ENCODE assay signal across 8 cellular contexts in the genomic region with DNA sequence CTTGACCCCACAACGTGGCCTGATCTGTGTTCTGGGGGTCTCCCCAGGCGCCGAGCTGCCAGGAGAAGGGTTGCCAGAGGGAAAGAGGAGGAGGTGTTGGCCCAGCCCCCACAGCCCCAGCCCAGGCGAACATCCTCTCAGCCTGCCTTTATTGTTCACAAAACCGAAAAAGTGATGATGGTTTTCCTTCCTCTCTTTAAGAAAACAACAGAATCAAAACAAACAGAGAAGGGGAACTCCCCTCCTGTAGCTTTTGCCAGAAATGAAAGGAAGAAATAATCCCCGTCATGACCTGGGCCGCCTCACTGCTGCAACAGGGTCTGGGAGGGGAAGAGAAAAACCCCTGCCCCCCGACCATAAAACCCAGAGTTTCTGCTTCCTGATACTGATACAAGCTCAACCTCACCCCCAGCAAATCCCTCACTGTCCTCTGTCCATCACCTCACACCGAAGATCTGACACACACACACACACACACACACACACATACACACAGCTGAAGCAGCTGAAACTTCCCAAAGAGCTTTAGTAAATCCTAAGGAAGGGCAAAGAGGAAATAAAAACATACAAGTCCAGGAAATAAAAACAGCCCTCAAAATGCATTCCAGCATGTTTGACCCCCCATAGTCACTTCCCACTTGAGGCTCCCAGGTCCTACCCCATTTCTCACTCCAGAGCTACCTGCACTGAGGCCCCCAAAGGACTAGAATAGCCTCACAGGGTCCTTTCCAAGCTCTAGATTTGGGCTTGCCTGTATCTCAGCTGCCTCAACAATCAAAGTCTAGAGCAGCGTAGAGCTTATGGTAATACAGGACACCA. TPM values are rescaled to one million over a fixed set of nuclear protein-coding genes. Genes with fewer than 3 reads are reported as not detected.
DNase-seq lines count a peak whose midpoint lies in the region; ATAC-seq and TF ChIP-seq lines count a peak whose summit lies in the region.

No MANE protein-coding gene starts in this region.

- no peaks in the 10 kb centered on the region for H3K9me3 Mint-ChIP-seq in T-helper 2 cell treated with Interferon-gamma antibody and Interleukin-4, amounts not matched to agents 5 μg/mL and 100 μg/mL, for 36 hours

- no peak overlapping the region for H3K4me3 ChIP-seq in colonic mucosa

- no peaks in the 10 kb centered on the region for H3K27me3 Mint-ChIP-seq in T-helper 2 cell treated with Interferon-gamma antibody and Interleukin-4, amounts not matched to agents 5 μg/mL and 100 μg/mL, for 36 hours (ENCODE audit: low read depth)

- H3K27ac ChIP-seq in colonic mucosa: peak overlapping the region; percentile 66

- intact Hi-C loops in colonic mucosa (cut with DNase I): no loop called here

- peaks cover 1% of the 10 kb centered on the region for H3K36me3 Mint-ChIP-seq in T-helper 2 cell treated with Interferon-gamma antibody and Interleukin-4, amounts not matched to agents 5 μg/mL and 100 μg/mL, for 36 hours (ENCODE audit: low read depth)

- H3K4me1 ChIP-seq in colonic mucosa: peaks cover 28% of the 10 kb centered on the region

- no peaks in the 10 kb centered on the region for H3K27me3 ChIP-seq in colonic mucosa

- DNase-seq in T-helper 2 cell treated with Interferon-gamma antibody and Interleukin-4, amounts not matched to agents 5 μg/mL and 100 μg/mL, for 36 hours (ENCODE audit: low spot score): peak; percentile 81
- peak; percentile 42 for DNase-seq in colonic mucosa
- DNase-seq in putamen (ENCODE audit: low spot score): peak; percentile 39
- DNase-seq in cerebellum (ENCODE audit: low spot score): no peak
- DNase-seq in NCI-H2171 treated with DMSO at 0.1 percent for 48 hours (lab: John Stamatoyannopoulos, UW): no peak
- no peak for DNase-seq in RKO (ENCODE audit: low spot score)

- peak overlapping the region; percentile 95 for H3K27ac Mint-ChIP-seq in T-helper 2 cell treated with Interferon-gamma antibody and Interleukin-4, amounts not matched to agents 5 μg/mL and 100 μg/mL, for 36 hours

- no peaks in the 10 kb centered on the region for H3K9me3 ChIP-seq in colonic mucosa

- H3K36me3 ChIP-seq in colonic mucosa: no peaks in the 10 kb centered on the region

- peaks cover 74% of the 10 kb centered on the region for H3K4me1 Mint-ChIP-seq in T-helper 2 cell treated with Interferon-gamma antibody and Interleukin-4, amounts not matched to agents 5 μg/mL and 100 μg/mL, for 36 hours (ENCODE audit: low read depth)

- TF ChIP-seq CTCF in colonic mucosa (IDR thresholded peaks at IDR 0.05): no peak

- ATAC-seq in GM18519 (IDR thresholded peaks at IDR 0.05; ENCODE audit: low FRiP score, unreplicated experiment): peak; percentile 67
- ATAC-seq in HG02970 (IDR thresholded peaks at IDR 0.05; ENCODE audit: low FRiP score, unreplicated experiment): peak; percentile 72

- H3K9ac ChIP-seq in colonic mucosa (ENCODE audit: low read depth in 2 of 2, low read length in 2 of 2): peak overlapping the region in 1 of 2 donors; percentile 74

- H3K4me3 Mint-ChIP-seq in T-helper 2 cell treated with Interferon-gamma antibody and Interleukin-4, amounts not matched to agents 5 μg/mL and 100 μg/mL, for 36 hours: peak overlapping the region; percentile 73

RNA-seq across cellular contexts. Expression of a gene that starts 51.8 kb away (rescaled TPM):
- total RNA-seq in colonic mucosa (100 to 1,000 TPM; 166 to 205 TPM), cerebellum (6.6 TPM)

Comparison
In these comparisons a context has a peak if more than half of its experiments do, and no peak if none do; other contexts are left out.
1. DNase-seq: peak in T-helper 2 cell treated with Interferon-gamma antibody and Interleukin-4, amounts not matched to agents 5 μg/mL and 100 μg/mL, for 36 hours (single experiment), colonic mucosa (single experiment) and putamen (single experiment); none in cerebellum (single experiment), NCI-H2171 treated with DMSO at 0.1 percent for 48 hours (single experiment) and RKO (single experiment).
2. RNA of a gene that starts 51.8 kb away (total RNA-seq): 166 to 205 TPM in colonic mucosa; 6.6 TPM in cerebellum (single experiment); every median in the first group is over 10 times any median in the second.